ENCODE assay signal across 10 cellular contexts in genomic region chr2:71995067-71995665, GRCh38.
DNase-seq lines count a peak whose midpoint lies in the region; ATAC-seq and TF ChIP-seq lines count a peak whose summit lies in the region.
"Had no signal": no experiment of that assay in that cellular context is flagged by ENCODE, and none has a peak within 500 bp of the region (broad histone marks: within the 10 kb centered on the region; RNA-seq: fewer than 3 reads in every experiment).

No MANE protein-coding gene starts in this region.

- H3K9me3 Mint-ChIP-seq in brain (peaks cover 0 to 5% (median 0%) of the 10 kb centered on the region in 5 experiments), nephron (no peaks in the 10 kb centered on the region)
- H3K9me3 Mint-ChIP-seq in activated CD8-positive, alpha-beta T cell treated with anti-CD3 and anti-CD28 coated beads for 36 hours, result peaks cover 1% of the 10 kb centered on the region

- TF ChIP-seq CTCF in brain (conservative IDR thresholded peaks at IDR 0.05), result peak; percentile 48 to 54
- peak in 2 of 3 experiments; percentile 8 to 37 for TF ChIP-seq CTCF in nephron (IDR thresholded peaks at IDR 0.05; ENCODE audit: unreplicated experiment in 3 of 3)
- no peak for TF ChIP-seq CTCF in GM13976 (IDR thresholded peaks at IDR 0.05; ENCODE audit: borderline replicate concordance, control extremely low read depth, extremely low read depth, insufficient read depth, missing control alignments)
- TF ChIP-seq CTCF in activated CD8-positive, alpha-beta T cell treated with anti-CD3 and anti-CD28 coated beads for 36 hours (IDR thresholded peaks at IDR 0.05), result no peak

- H3K27ac Mint-ChIP-seq in brain (no peak overlapping the region), nephron (no peak overlapping the region)
- H3K27ac Mint-ChIP-seq in activated CD8-positive, alpha-beta T cell treated with anti-CD3 and anti-CD28 coated beads for 36 hours, result no peak overlapping the region
- H3K27ac Mint-ChIP-seq: activated naive CD8-positive, alpha-beta T cell; naive B cell had no signal

- POLR2A ChIA-PET in activated CD8-positive, alpha-beta T cell treated with anti-CD3 and anti-CD28 coated beads for 36 hours (lab: Charles Lee), result no interaction called here

- intact Hi-C loops in activated CD8-positive, alpha-beta T cell treated with anti-CD3 and anti-CD28 coated beads for 36 hours (cut with micrococcal nuclease), result no loop called here

- CTCF ChIA-PET in activated CD8-positive, alpha-beta T cell treated with anti-CD3 and anti-CD28 coated beads for 36 hours (lab: Charles Lee), result interaction anchor here (0.9 kb wide), 1 partner anchor 155 kb away, joined by 3 read pairs; no protein-coding TSS in a partner anchor

- H3K27me3 Mint-ChIP-seq in brain (peaks cover 11% of the 10 kb centered on the region), nephron (ENCODE audit: low read depth) (peaks cover 22% of the 10 kb centered on the region)
- H3K27me3 Mint-ChIP-seq in activated CD8-positive, alpha-beta T cell treated with anti-CD3 and anti-CD28 coated beads for 36 hours, result peaks cover 1% of the 10 kb centered on the region

- H3K4me3 Mint-ChIP-seq in brain (no peak overlapping the region), nephron (no peak overlapping the region)
- H3K4me3 Mint-ChIP-seq in activated CD8-positive, alpha-beta T cell treated with anti-CD3 and anti-CD28 coated beads for 36 hours, result no peak overlapping the region
- H3K4me3 Mint-ChIP-seq: activated naive CD8-positive, alpha-beta T cell; naive B cell had no signal

- in situ Hi-C loops in GM13976 (cut with MboI; ENCODE audit: low sequenced_read_pairs, unreplicated experiment), result no loop called here

- DNase-seq in DMS53 treated with DMSO at 0.1 percent for 48 hours (lab: John Stamatoyannopoulos, UW; ENCODE audit: unreplicated experiment), result peak; percentile 20
- DNase-seq in MV-4-11 (lab: John Stamatoyannopoulos, UW), result peak; percentile 50
- DNase-seq in NCI-H510A (lab: John Stamatoyannopoulos, UW), result no peak
- no peak for DNase-seq in GM13976 (ENCODE audit: low spot score)
- DNase-seq in activated CD8-positive, alpha-beta T cell treated with anti-CD3 and anti-CD28 coated beads for 36 hours, result no peak
- DNase-seq in iPS-NIHi11 (ENCODE audit: low spot score), result no peak
- DNase-seq: naive B cell had no signal

- H3K4me1 Mint-ChIP-seq in brain, result no peaks in the 10 kb centered on the region
- H3K4me1 Mint-ChIP-seq in nephron, result no peaks in the 10 kb centered on the region
- H3K4me1 Mint-ChIP-seq in activated CD8-positive, alpha-beta T cell treated with anti-CD3 and anti-CD28 coated beads for 36 hours (ENCODE audit: low read depth), result no peaks in the 10 kb centered on the region
- H3K4me1 Mint-ChIP-seq: naive B cell had no signal

- H3K36me3 Mint-ChIP-seq in brain (no peaks in the 10 kb centered on the region), nephron (ENCODE audit: low read depth) (no peaks in the 10 kb centered on the region)
- no peaks in the 10 kb centered on the region for H3K36me3 Mint-ChIP-seq in activated CD8-positive, alpha-beta T cell treated with anti-CD3 and anti-CD28 coated beads for 36 hours (ENCODE audit: low read depth)
- H3K36me3 Mint-ChIP-seq: activated naive CD8-positive, alpha-beta T cell; naive B cell had no signal

- no peak for ATAC-seq in activated CD8-positive, alpha-beta T cell treated with anti-CD3 and anti-CD28 coated beads for 36 hours

Comparison
In these comparisons a context has a peak if more than half of its experiments do, and no peak if none do; other contexts are left out.
1. DNase-seq: peak in DMS53 treated with DMSO at 0.1 percent for 48 hours (single experiment) and MV-4-11 (single experiment); none in NCI-H510A (single experiment), GM13976 (single experiment), activated CD8-positive, alpha-beta T cell treated with anti-CD3 and anti-CD28 coated beads for 36 hours (single experiment) and iPS-NIHi11 (single experiment).
2. CTCF ChIP-seq: peak in brain (2 of 2) and nephron (2 of 3); none in GM13976 (single experiment) and activated CD8-positive, alpha-beta T cell treated with anti-CD3 and anti-CD28 coated beads for 36 hours (single experiment).